Comparison of ENCODE assay signal across 8 cellular contexts in the genomic region with DNA sequence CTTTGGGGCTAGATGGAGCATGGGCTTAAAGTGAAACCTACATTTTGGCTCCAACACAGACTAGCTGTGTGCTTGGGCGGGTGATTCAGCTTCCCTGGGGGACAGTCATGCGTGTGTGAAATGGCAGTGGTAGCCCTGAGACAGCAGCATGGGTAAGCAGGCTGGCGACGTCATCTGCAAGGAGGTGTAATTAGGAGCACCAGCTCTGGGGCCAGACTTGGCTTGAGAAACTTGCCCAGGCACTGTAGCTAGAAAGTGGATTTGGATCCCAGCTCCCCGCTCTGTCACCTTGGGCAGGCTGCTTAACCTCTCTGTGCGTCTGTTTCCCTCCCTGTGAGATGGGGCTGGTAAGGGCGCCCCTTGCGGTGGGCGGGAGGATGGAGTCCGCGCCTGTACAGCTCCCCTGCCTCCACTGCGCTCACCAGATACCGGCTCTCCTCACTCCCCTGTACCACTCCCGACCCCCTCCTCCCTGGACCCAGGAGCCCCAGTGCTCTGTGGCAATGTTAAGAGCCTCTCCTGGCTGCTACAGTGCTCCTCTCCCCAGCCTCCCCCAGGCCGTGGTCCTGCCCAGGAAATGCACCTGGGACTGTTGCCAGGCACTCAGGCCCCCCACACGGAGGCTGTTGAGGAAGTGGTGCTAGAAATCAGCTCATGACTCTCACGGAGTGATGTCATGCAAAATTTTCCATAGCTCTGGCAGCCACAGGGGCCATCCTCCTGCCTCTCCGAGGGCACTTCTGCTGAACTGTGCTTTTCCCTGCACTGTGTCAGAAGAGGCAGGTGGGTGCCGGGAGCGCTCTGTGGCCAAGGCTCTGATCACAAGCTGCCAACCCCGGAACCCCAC. TPM values are rescaled to one million over a fixed set of nuclear protein-coding genes. Genes with fewer than 3 reads are reported as not detected.
DNase-seq lines count a peak whose midpoint lies in the region; ATAC-seq, FAIRE-seq and TF ChIP-seq lines count a peak whose summit lies in the region.

No MANE protein-coding gene starts in this region.

- peak; percentile 59 for ATAC-seq in GM21423 (IDR thresholded peaks at IDR 0.05; ENCODE audit: unreplicated experiment)
- peak; percentile 77 to 89 for ATAC-seq in upper lobe of left lung (ENCODE audit: low FRiP score in 2 of 2)

- FAIRE-seq in HTR-8/SVneo (lab: Jason Lieb, UNC): peak; percentile 90

- H3K36me3 Mint-ChIP-seq in Calu3 (ENCODE audit: insufficient read depth, unreplicated experiment): peaks cover 24% of the 10 kb centered on the region

- peak overlapping the region; percentile 97 for H3K27ac Mint-ChIP-seq in Calu3 (ENCODE audit: unreplicated experiment)

- H3K27me3 ChIP-seq in upper lobe of left lung: no peaks in the 10 kb centered on the region

- WGBS in upper lobe of left lung, 2 donors: 15 to 22% methylated on average over 4 to 20 of the region's 21 CpGs

- H3K4me1 Mint-ChIP-seq in Calu3 (ENCODE audit: low read depth, unreplicated experiment): peaks cover 30% of the 10 kb centered on the region

- peak overlapping the region in 3 of 4 donors; percentile 17 to 75 (median 67) for H3K27ac ChIP-seq in upper lobe of left lung

- TF ChIP-seq CTCF in Calu3 (IDR thresholded peaks at IDR 0.05; ENCODE audit: unreplicated experiment): peak; percentile 88
- TF ChIP-seq CTCF in foreskin fibroblast (IDR thresholded peaks at IDR 0.05; ENCODE audit: low read depth, low read length): peak; percentile 52
- TF ChIP-seq CTCF in upper lobe of left lung (IDR thresholded peaks at IDR 0.05): peak; percentile 32 to 62 (median 59)

- peaks cover 16 to 29% (median 25%) of the 10 kb centered on the region in 4 donors for H3K4me1 ChIP-seq in upper lobe of left lung

- no peaks in the 10 kb centered on the region for H3K9me3 ChIP-seq in upper lobe of left lung

- CTCF ChIA-PET in Calu3 (lab: Charles Lee): interaction anchor here (0.6 to 1.6 kb wide), 12 partner anchors 13 to 539 kb away, joined by 3 to 10 read pairs (median 4); partner anchors contain the start of gene SYNJ2

- DNase-seq in Calu3 (peak; percentile 93), HTR-8/SVneo (ENCODE audit: insufficient read length, low spot score) (peak; percentile 83), RPMI8226 (peak; percentile 90), foreskin fibroblast (peak; percentile 94 to 95), posterior cingulate gyrus (peak in 7 of 10 donors; percentile 42 to 94 (median 72)), upper lobe of left lung (peak; percentile 87 to 88)
- DNase-seq in activated effector memory CD4-positive, alpha-beta T cell treated with Interleukin-2 at 50 U/mL for 16 hours: peak; percentile 76

- intact Hi-C loops in Calu3 (cut with micrococcal nuclease; ENCODE audit: unreplicated experiment) (no loop called here), posterior cingulate gyrus (cut with DNase I) (no loop called here)

- peak in 2 of 4 donors; percentile 10 to 78 for TF ChIP-seq EP300 in upper lobe of left lung (IDR thresholded peaks at IDR 0.05)

- H3K36me3 ChIP-seq in upper lobe of left lung: no peaks in the 10 kb centered on the region

- TSS peak; percentile 74 for BruUV-seq in Calu3 (replicated peaks; lab: Mats Ljungman, UMichigan)

- H3K4me3 ChIP-seq in foreskin fibroblast (ENCODE audit: low read depth in 1 of 2, low read length in 2 of 2) (no peak overlapping the region), upper lobe of left lung (peak overlapping the region in 2 of 4 donors; percentile 5 to 29)

- H3K4me3 Mint-ChIP-seq in Calu3 (ENCODE audit: low read depth, unreplicated experiment): peak overlapping the region; percentile 54

- TF ChIP-seq POLR2A in upper lobe of left lung (IDR thresholded peaks at IDR 0.05): peak in 1 of 4 donors; percentile 22

- H3K9me3 Mint-ChIP-seq in Calu3 (ENCODE audit: low read depth, unreplicated experiment): no peaks in the 10 kb centered on the region

- H3K27me3 Mint-ChIP-seq in Calu3 (ENCODE audit: unreplicated experiment): no peaks in the 10 kb centered on the region

RNA-seq across cellular contexts. Expression of gene SYNJ2, which starts 44.6 kb away (rescaled TPM):
- total RNA-seq in Calu3 (2022) (26.8 and 29.1 TPM in 2 replicates), upper lobe of left lung (1 to 10 TPM; 3.0 to 7.7 (median 4.2) TPM)
